Comparison of ENCODE assay signal across 19 cellular contexts in genomic region chr2:210188755-210189154, GRCh38. TPM values are rescaled to one million over a fixed set of nuclear protein-coding genes. Genes with fewer than 3 reads are reported as not detected.
"Had no signal": no experiment of that assay in that cellular context is flagged by ENCODE, and none has a peak within 500 bp of the region (broad histone marks: within the 10 kb centered on the region; RNA-seq: fewer than 3 reads in every experiment).

No MANE protein-coding gene starts in this region.

- ATAC-seq: activated CD8-positive, alpha-beta T cell treated with anti-CD3 and anti-CD28 coated beads, Interleukin-2, amount 10 ng/mL, durations not matched to agents 7 days and 5 days; left ventricle myocardium superior; stimulated activated naive CD8-positive, alpha-beta T cell treated with anti-CD3 and anti-CD28 coated beads, Interleukin-15, amount 100 ng/mL, for 72 hours had no signal

- H3K4me3 ChIP-seq: ascending aorta, cardiac muscle cell, esophagus squamous epithelium, ovary, testis had no signal

- DNase-seq: activated CD4-positive, alpha-beta T cell treated with anti-CD3 and anti-CD28 coated beads for 48 hours; activated CD8-positive, alpha-beta memory T cell treated with anti-CD3 and anti-CD28 coated beads, Interleukin-2, amount 50 U/mL, for 48 hours; activated CD8-positive, alpha-beta T cell treated with anti-CD3 and anti-CD28 coated beads, Interleukin-2, amount 10 ng/mL, durations not matched to agents 7 days and 5 days; activated naive CD4-positive, alpha-beta T cell; esophagus squamous epithelium; foreskin fibroblast; head of caudate nucleus; kidney; left ventricle myocardium superior; mesendoderm; ovary; stimulated activated CD4-positive, alpha-beta T cell treated with anti-CD3 and anti-CD28 coated beads, Interleukin-15, amount 100 ng/mL, for 24 hours; stimulated activated CD4-positive, alpha-beta T cell treated with anti-CD3 and anti-CD28 coated beads, Interleukin-4, amount 100 ng/mL, for 24 hours; stimulated activated naive CD8-positive, alpha-beta T cell treated with anti-CD3 and anti-CD28 coated beads, Interleukin-15, amount 100 ng/mL, for 72 hours; T-helper 9 cell; testis had no signal

RNA-seq across cellular contexts. Expression of gene ACADL, which starts 36.5 kb away (rescaled TPM):
- polyA plus RNA-seq: neural cell had no signal
